In genomic region chr6:156953478-156954146, GRCh38 we compare ENCODE assay signal across 8 cellular contexts.
DNase-seq lines count a peak whose midpoint lies in the region; ATAC-seq and TF ChIP-seq lines count a peak whose summit lies in the region.

No MANE protein-coding gene starts in this region.

- peak overlapping the region; percentile 2 to 89 (median 72) for H3K27ac Mint-ChIP-seq in naive thymus-derived CD8-positive, alpha-beta T cell

- no peaks in the 10 kb centered on the region for H3K36me3 Mint-ChIP-seq in naive thymus-derived CD8-positive, alpha-beta T cell

- H3K27me3 Mint-ChIP-seq in naive thymus-derived CD8-positive, alpha-beta T cell: no peaks in the 10 kb centered on the region

- H3K9me3 Mint-ChIP-seq in naive thymus-derived CD8-positive, alpha-beta T cell: no peaks in the 10 kb centered on the region

- POLR2A ChIA-PET in naive thymus-derived CD8-positive, alpha-beta T cell (lab: Charles Lee): interaction anchor here (0.6 kb wide), 1 partner anchor 548 kb away, joined by 3 read pairs; no protein-coding TSS in a partner anchor

- DNase-seq in NCI-H82 (lab: John Stamatoyannopoulos, UW) (peak; percentile 45), NCI-H82 treated with DMSO at 0.1 percent for 48 hours (lab: John Stamatoyannopoulos, UW; ENCODE audit: unreplicated experiment) (no peak), HuH-7.5 (ENCODE audit: low spot score) (peak; percentile 73), SK-N-DZ (ENCODE audit: low spot score) (peak; percentile 87), erythroblast (lab: John Stamatoyannopoulos, UW) (peak; percentile 77 to 78)
- peak; percentile 12 to 83 (median 60) for DNase-seq in naive thymus-derived CD8-positive, alpha-beta T cell

- peak; percentile 95 to 100 for ATAC-seq in naive thymus-derived CD8-positive, alpha-beta T cell
- no peak for ATAC-seq in GM18868 (IDR thresholded peaks at IDR 0.05; ENCODE audit: unreplicated experiment)
- no peak for ATAC-seq in HG02798 (IDR thresholded peaks at IDR 0.05; ENCODE audit: poor library complexity, unreplicated experiment)

- H3K4me3 Mint-ChIP-seq in naive thymus-derived CD8-positive, alpha-beta T cell: peak overlapping the region in 5 of 10 donors; percentile 1 to 42 (median 7)

- TF ChIP-seq POLR2A in erythroblast (IDR thresholded peaks at IDR 0.05; ENCODE audit: low read length): no peak

- peaks cover 33 to 86% (median 75%) of the 10 kb centered on the region in 4 donors for H3K4me1 Mint-ChIP-seq in naive thymus-derived CD8-positive, alpha-beta T cell

Comparison
In these comparisons a context has a peak if more than half of its experiments do, and no peak if none do; other contexts are left out.
1. ATAC-seq: peak in naive thymus-derived CD8-positive, alpha-beta T cell (2 of 2); none in GM18868 (single experiment) and HG02798 (single experiment).